ENCODE assay signal across 8 cellular contexts in genomic region chr2:25403120-25403760, GRCh38.
DNase-seq lines count a peak whose midpoint lies in the region; ATAC-seq lines count a peak whose summit lies in the region.
"Not testable (repeated sequence)": the region's sequence is repeated elsewhere in the genome, so short reads cannot be mapped to it uniquely, and the experiment has no call there.

No MANE protein-coding gene starts in this region.

- not testable (repeated sequence) for H3K27me3 Mint-ChIP-seq in activated CD4-positive, alpha-beta memory T cell treated with anti-CD3 and anti-CD28 coated beads, Interleukin-2, amount 10 ng/mL, durations not matched to agents 7 days and 5 days

- peak overlapping the region; percentile 32; the same call in 1 of the 2 replicates for H3K27ac ChIP-seq in BLaER1

- POLR2A ChIA-PET in activated CD4-positive, alpha-beta memory T cell treated with anti-CD3 and anti-CD28 coated beads, Interleukin-2, amount 10 ng/mL, durations not matched to agents 7 days and 5 days (lab: Charles Lee): interaction anchor here (1.0 to 1.5 kb wide), 4 partner anchors 21 to 50 kb away, joined by 3 to 6 read pairs (median 4); no protein-coding TSS in a partner anchor

- peaks cover 73% of the 10 kb centered on the region for H3K4me1 ChIP-seq in BLaER1

- not testable (repeated sequence) for H3K27me3 ChIP-seq in BLaER1

- ATAC-seq in GM18511 (IDR thresholded peaks at IDR 0.05; ENCODE audit: unreplicated experiment): peak; percentile 60
- ATAC-seq in GM19372 (IDR thresholded peaks at IDR 0.05; ENCODE audit: low read depth, unreplicated experiment): peak; percentile 44
- peak; percentile 46 for ATAC-seq in GM21737 (IDR thresholded peaks at IDR 0.05; ENCODE audit: unreplicated experiment)
- ATAC-seq in HG03095 (IDR thresholded peaks at IDR 0.05; ENCODE audit: unreplicated experiment): peak; percentile 54
- ATAC-seq in HG03571 (IDR thresholded peaks at IDR 0.05; ENCODE audit: unreplicated experiment): peak; percentile 43
- ATAC-seq in left colon: peak; percentile 14

- not testable (repeated sequence) for H3K4me3 Mint-ChIP-seq in activated CD4-positive, alpha-beta memory T cell treated with anti-CD3 and anti-CD28 coated beads, Interleukin-2, amount 10 ng/mL, durations not matched to agents 7 days and 5 days

- H3K36me3 Mint-ChIP-seq in activated CD4-positive, alpha-beta memory T cell treated with anti-CD3 and anti-CD28 coated beads, Interleukin-2, amount 10 ng/mL, durations not matched to agents 7 days and 5 days (ENCODE audit: low read depth): not testable (repeated sequence)

- not testable (repeated sequence) for H3K9me3 Mint-ChIP-seq in activated CD4-positive, alpha-beta memory T cell treated with anti-CD3 and anti-CD28 coated beads, Interleukin-2, amount 10 ng/mL, durations not matched to agents 7 days and 5 days

- DNase-seq in activated CD4-positive, alpha-beta memory T cell treated with anti-CD3 and anti-CD28 coated beads, Interleukin-2, amount 10 ng/mL, durations not matched to agents 7 days and 5 days; left colon: not testable (repeated sequence)

- H3K9ac ChIP-seq in BLaER1: not testable (repeated sequence)

- H3K4me2 ChIP-seq in BLaER1: peak overlapping the region; percentile 68

- not testable (repeated sequence) for H4K20me1 ChIP-seq in BLaER1

- not testable (repeated sequence) for H3K36me3 ChIP-seq in BLaER1

- CTCF ChIA-PET in activated CD4-positive, alpha-beta memory T cell treated with anti-CD3 and anti-CD28 coated beads, Interleukin-2, amount 10 ng/mL, durations not matched to agents 7 days and 5 days (lab: Charles Lee): interaction anchor here (0.8 to 2.0 kb wide), 3 partner anchors 26 to 87 kb away, joined by 3 to 8 read pairs (median 6); no protein-coding TSS in a partner anchor

- H3K4me1 Mint-ChIP-seq in activated CD4-positive, alpha-beta memory T cell treated with anti-CD3 and anti-CD28 coated beads, Interleukin-2, amount 10 ng/mL, durations not matched to agents 7 days and 5 days: peaks cover 47% of the 10 kb centered on the region

- H3K4me3 ChIP-seq in BLaER1: not testable (repeated sequence)

- intact Hi-C loops in left colon (cut with DNase I, micrococcal nuclease): not testable (repeated sequence)

- peak overlapping the region; percentile 77 for H3K27ac Mint-ChIP-seq in activated CD4-positive, alpha-beta memory T cell treated with anti-CD3 and anti-CD28 coated beads, Interleukin-2, amount 10 ng/mL, durations not matched to agents 7 days and 5 days

- not testable (repeated sequence) for H3K9me3 ChIP-seq in BLaER1
